In genomic region chr2:84314901-84315330, GRCh38 we compare ENCODE assay signal across 8 cellular contexts.
A peak's percentile ranks its signal among the peaks of the same experiment; 100 is the strongest.
DNase-seq lines count a peak whose midpoint lies in the region; ATAC-seq and TF ChIP-seq lines count a peak whose summit lies in the region.

No MANE protein-coding gene starts in this region.

- no peaks in the 10 kb centered on the region for H3K36me3 ChIP-seq in mucosa of descending colon (ENCODE audit: low read depth)

- peak; percentile 74 for TF ChIP-seq CTCF in mucosa of descending colon (IDR thresholded peaks at IDR 0.05)

- DNase-seq in CMK (ENCODE audit: low read depth) (peak; percentile 39), NCI-H82 (lab: John Stamatoyannopoulos, UW) (peak; percentile 95), mucosa of descending colon (peak; percentile 74 to 95 (median 86))
- DNase-seq in activated CD4-positive, alpha-beta memory T cell treated with anti-CD3 and anti-CD28 coated beads, Interleukin-2, amount 10 ng/mL, durations not matched to agents 7 days and 5 days: peak; percentile 77
- peak; percentile 59 to 62 (median 60) for DNase-seq in effector memory CD8-positive, alpha-beta T cell
- DNase-seq in stimulated activated CD8-positive, alpha-beta memory T cell treated with anti-CD3 and anti-CD28 coated beads, Interleukin-7, amount 100 ng/mL, for 1 hour (ENCODE audit: low read depth in 2 of 2): peak; percentile 17 to 62

- CTCF ChIA-PET in activated CD4-positive, alpha-beta memory T cell treated with anti-CD3 and anti-CD28 coated beads, Interleukin-2, amount 10 ng/mL, durations not matched to agents 7 days and 5 days (lab: Charles Lee): interaction anchor here (0.6 to 2.9 kb wide), 14 partner anchors 10 to 499 kb away, joined by 3 to 13 read pairs (median 3); no protein-coding TSS in a partner anchor

- H3K4me1 ChIP-seq in mucosa of descending colon (ENCODE audit: low read depth): no peaks in the 10 kb centered on the region

- no peaks in the 10 kb centered on the region for H3K36me3 Mint-ChIP-seq in activated CD4-positive, alpha-beta memory T cell treated with anti-CD3 and anti-CD28 coated beads, Interleukin-2, amount 10 ng/mL, durations not matched to agents 7 days and 5 days (ENCODE audit: low read depth)
- H3K36me3 Mint-ChIP-seq in effector memory CD8-positive, alpha-beta T cell (ENCODE audit: insufficient read depth): no peaks in the 10 kb centered on the region

- H3K27me3 Mint-ChIP-seq in activated CD4-positive, alpha-beta memory T cell treated with anti-CD3 and anti-CD28 coated beads, Interleukin-2, amount 10 ng/mL, durations not matched to agents 7 days and 5 days: no peaks in the 10 kb centered on the region
- peaks cover 28 to 35% of the 10 kb centered on the region in 2 donors for H3K27me3 Mint-ChIP-seq in effector memory CD8-positive, alpha-beta T cell

- H3K27ac Mint-ChIP-seq in activated CD4-positive, alpha-beta memory T cell treated with anti-CD3 and anti-CD28 coated beads, Interleukin-2, amount 10 ng/mL, durations not matched to agents 7 days and 5 days: no peak overlapping the region
- no peak overlapping the region for H3K27ac Mint-ChIP-seq in effector memory CD8-positive, alpha-beta T cell

- no peak overlapping the region for H3K4me3 Mint-ChIP-seq in activated CD4-positive, alpha-beta memory T cell treated with anti-CD3 and anti-CD28 coated beads, Interleukin-2, amount 10 ng/mL, durations not matched to agents 7 days and 5 days
- H3K4me3 Mint-ChIP-seq in effector memory CD8-positive, alpha-beta T cell: no peak overlapping the region

- intact Hi-C loops in mucosa of descending colon (cut with DNase I, micrococcal nuclease): no loop called here

- ATAC-seq in GM19351 (IDR thresholded peaks at IDR 0.05; ENCODE audit: unreplicated experiment) (peak; percentile 99), HG03432 (IDR thresholded peaks at IDR 0.05; ENCODE audit: unreplicated experiment) (peak; percentile 98), mucosa of descending colon (peak; percentile 97)
- ATAC-seq in effector memory CD8-positive, alpha-beta T cell (replicated peaks): peak; percentile 74

- no peak overlapping the region for H3K4me3 ChIP-seq in mucosa of descending colon

- POLR2A ChIA-PET in activated CD4-positive, alpha-beta memory T cell treated with anti-CD3 and anti-CD28 coated beads, Interleukin-2, amount 10 ng/mL, durations not matched to agents 7 days and 5 days (lab: Charles Lee): no interaction called here

- H3K9me3 Mint-ChIP-seq in activated CD4-positive, alpha-beta memory T cell treated with anti-CD3 and anti-CD28 coated beads, Interleukin-2, amount 10 ng/mL, durations not matched to agents 7 days and 5 days: no peaks in the 10 kb centered on the region
- no peaks in the 10 kb centered on the region for H3K9me3 Mint-ChIP-seq in effector memory CD8-positive, alpha-beta T cell

- no peaks in the 10 kb centered on the region for H3K4me1 Mint-ChIP-seq in activated CD4-positive, alpha-beta memory T cell treated with anti-CD3 and anti-CD28 coated beads, Interleukin-2, amount 10 ng/mL, durations not matched to agents 7 days and 5 days
- H3K4me1 Mint-ChIP-seq in effector memory CD8-positive, alpha-beta T cell (ENCODE audit: low read depth in 2 of 2): peaks cover 0 to 3% of the 10 kb centered on the region in 2 donors

- no peaks in the 10 kb centered on the region for H3K9me3 ChIP-seq in mucosa of descending colon

Comparison
In these comparisons a context has a peak if more than half of its experiments do, and no peak if none do; other contexts are left out.
1. DNase-seq: peak in every context shown above with its lines; median percentile 95 in NCI-H82; 86 in mucosa of descending colon; 77 in activated CD4-positive, alpha-beta memory T cell treated with anti-CD3 and anti-CD28 coated beads, Interleukin-2, amount 10 ng/mL, durations not matched to agents 7 days and 5 days; 60 in effector memory CD8-positive, alpha-beta T cell; 40 in stimulated activated CD8-positive, alpha-beta memory T cell treated with anti-CD3 and anti-CD28 coated beads, Interleukin-7, amount 100 ng/mL, for 1 hour; 39 in CMK.